ENCODE assay signal across 18 cellular contexts in the genomic region with DNA sequence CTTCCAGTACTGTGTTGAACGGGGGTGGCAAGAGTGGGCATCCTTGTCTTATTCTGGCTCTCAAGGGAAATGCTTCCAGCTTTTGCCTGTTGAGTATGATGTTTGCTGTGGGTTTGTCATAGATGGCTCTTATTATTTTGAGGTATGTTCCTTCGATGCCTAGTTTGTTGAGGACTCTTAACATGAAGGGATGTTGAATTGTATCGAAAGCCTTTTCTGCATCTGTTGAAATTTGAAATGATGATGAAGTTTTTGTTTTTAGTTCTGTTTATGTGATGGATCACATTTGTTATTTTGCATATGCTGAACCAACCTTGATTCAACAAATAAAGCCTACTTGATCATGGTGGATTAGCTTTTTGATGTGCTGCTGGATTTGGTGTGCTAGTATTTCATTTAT. TPM values are rescaled to one million over a fixed set of nuclear protein-coding genes. Genes with fewer than 3 reads are reported as not detected.
DNase-seq lines count a peak whose midpoint lies in the region; ATAC-seq and TF ChIP-seq lines count a peak whose summit lies in the region.
"Had no signal": no experiment of that assay in that cellular context is flagged by ENCODE, and none has a peak within 500 bp of the region (broad histone marks: within the 10 kb centered on the region; RNA-seq: fewer than 3 reads in every experiment).

No MANE protein-coding gene starts in this region.

- DNase-seq in MCF 10A (ENCODE audit: unreplicated experiment), result no peak
- DNase-seq in breast epithelium (ENCODE audit: low spot score in 2 of 2), result no peak
- DNase-seq in ascending aorta (ENCODE audit: low spot score in 2 of 2), result no peak
- DNase-seq in uterus, result no peak
- no peak for DNase-seq in ureter (ENCODE audit: low spot score)
- no peak for DNase-seq in ecto neural progenitor cell (ENCODE audit: low spot score)
- no peak for DNase-seq in PC-3
- DNase-seq: C1 segment of cervical spinal cord, DMS153, EL, Karpas-422, NCI-H1417, NCI-H1930, NCI-H2171, NCI-H446 treated with DMSO at 0.1 percent for 48 hours, NCI-H748 treated with DMSO at 0.1 percent for 48 hours had no signal

- no peaks in the 10 kb centered on the region for H3K36me3 ChIP-seq in breast epithelium
- peaks cover 13 to 18% of the 10 kb centered on the region in 2 donors for H3K36me3 ChIP-seq in ascending aorta
- H3K36me3 ChIP-seq in uterus, result no peaks in the 10 kb centered on the region
- peaks cover 64% of the 10 kb centered on the region for H3K36me3 ChIP-seq in PC-3 (ENCODE audit: low read depth, low read length)

- TF ChIP-seq POLR2A in breast epithelium (IDR thresholded peaks at IDR 0.05) (no peak), uterus (IDR thresholded peaks at IDR 0.05) (no peak)

- no peak overlapping the region for H3K4me2 ChIP-seq in PC-3 (ENCODE audit: low read length)

- no peak for ATAC-seq in PC-3
- ATAC-seq: Right ventricle myocardium inferior had no signal

- H3K9me3 ChIP-seq in breast epithelium (no peaks in the 10 kb centered on the region), ascending aorta (no peaks in the 10 kb centered on the region), uterus (no peaks in the 10 kb centered on the region), PC-3 (ENCODE audit: low read length) (no peaks in the 10 kb centered on the region)

- H3K27me3 ChIP-seq in breast epithelium, result no peaks in the 10 kb centered on the region
- H3K27me3 ChIP-seq in ascending aorta, result no peaks in the 10 kb centered on the region
- no peaks in the 10 kb centered on the region for H3K27me3 ChIP-seq in uterus
- no peaks in the 10 kb centered on the region for H3K27me3 ChIP-seq in PC-3 (ENCODE audit: low read length)

- H3K4me1 ChIP-seq in breast epithelium (no peaks in the 10 kb centered on the region), ascending aorta (peaks cover 13 to 18% of the 10 kb centered on the region in 2 donors), uterus (peaks cover 0 to 10% of the 10 kb centered on the region in 2 donors), PC-3 (ENCODE audit: insufficient read depth, low read length) (no peaks in the 10 kb centered on the region)

- BruUV-seq in MCF 10A (replicated peaks; lab: Mats Ljungman, UMichigan) (no TSS peak), PC-3 (replicated peaks; lab: Mats Ljungman, UMichigan) (no TSS peak)

- CTCF ChIA-PET in MCF 10A (lab: Yijun Ruan, JAX) (interaction anchor here (0.8 to 11.9 kb wide), 7 partner anchors 8 to 148 kb away, joined by 3 to 155 read pairs (median 5); no protein-coding TSS in a partner anchor), PC-3 (lab: Charles Lee) (no interaction called here)

- intact Hi-C loops in MCF 10A (cut with micrococcal nuclease), result no loop called here
- intact Hi-C loops in breast epithelium (cut with DNase I; ENCODE audit: low total_unique reads), result no loop called here
- intact Hi-C loops in ascending aorta (cut with DNase I), result no loop called here
- intact Hi-C loops in uterus (cut with DNase I; ENCODE audit: low total_unique reads), result no loop called here
- intact Hi-C loops in PC-3 (cut with micrococcal nuclease), result no loop called here

- H3F3A ChIP-seq in PC-3 (ENCODE audit: low read length, unreplicated experiment), result no peaks in the 10 kb centered on the region

- POLR2A ChIA-PET in MCF 10A (lab: Yijun Ruan, JAX), result interaction anchor here (0.6 to 0.8 kb wide), 2 partner anchors 62 to 145 kb away, joined by 3 read pairs; no protein-coding TSS in a partner anchor
- POLR2A ChIA-PET in PC-3 (lab: Charles Lee; ENCODE audit: unreplicated experiment), result no interaction called here

- no peaks in the 10 kb centered on the region for H3K27me3 Mint-ChIP-seq in MCF 10A (ENCODE audit: insufficient read depth, unreplicated experiment)
- no peaks in the 10 kb centered on the region for H3K27me3 Mint-ChIP-seq in nephron (ENCODE audit: low read depth)

- no peak overlapping the region for H3K9ac ChIP-seq in PC-3 (ENCODE audit: low read length)

- no peak overlapping the region for H2AFZ ChIP-seq in PC-3 (ENCODE audit: low read length)

- H3K4me3 ChIP-seq in breast epithelium (no peak overlapping the region), ascending aorta (no peak overlapping the region), uterus (no peak overlapping the region), PC-3 (ENCODE audit: low read length) (no peak overlapping the region)

- H3K9me3 Mint-ChIP-seq in MCF 10A (ENCODE audit: unreplicated experiment), result no peaks in the 10 kb centered on the region
- peaks cover 17% of the 10 kb centered on the region for H3K9me3 Mint-ChIP-seq in nephron

- H3K27ac ChIP-seq in breast epithelium, result no peak overlapping the region
- peak overlapping the region; percentile 20 to 50 for H3K27ac ChIP-seq in ascending aorta
- H3K27ac ChIP-seq in uterus, result peak overlapping the region; percentile 68 to 85
- no peak overlapping the region for H3K27ac ChIP-seq in PC-3 (ENCODE audit: low read length)

- H4K20me1 ChIP-seq in PC-3 (ENCODE audit: low read length), result peaks cover 3% of the 10 kb centered on the region; the same call in 1 of the 2 replicates

- H3K79me2 ChIP-seq in PC-3 (ENCODE audit: low read length), result peaks cover 50% of the 10 kb centered on the region

- H3K4me3 Mint-ChIP-seq in MCF 10A (ENCODE audit: unreplicated experiment) (no peak overlapping the region), nephron (no peak overlapping the region)

- H3K4me1 Mint-ChIP-seq in MCF 10A (ENCODE audit: insufficient read depth, unreplicated experiment) (no peaks in the 10 kb centered on the region), nephron (peaks cover 46% of the 10 kb centered on the region)

- TF ChIP-seq CTCF in MCF 10A (IDR thresholded peaks at IDR 0.05; ENCODE audit: unreplicated experiment) (no peak), breast epithelium (IDR thresholded peaks at IDR 0.05) (no peak), ascending aorta (IDR thresholded peaks at IDR 0.05) (no peak), nephron (IDR thresholded peaks at IDR 0.05; ENCODE audit: unreplicated experiment in 3 of 3) (no peak), uterus (IDR thresholded peaks at IDR 0.05) (no peak), PC-3 (conservative IDR thresholded peaks at IDR 0.05; ENCODE audit: low read depth, low read length) (no peak)

- peak overlapping the region; percentile 12 for H3K27ac Mint-ChIP-seq in MCF 10A (ENCODE audit: low read depth, unreplicated experiment)
- H3K27ac Mint-ChIP-seq in nephron, result peak overlapping the region; percentile 3 to 59 (median 44)

- H3K36me3 Mint-ChIP-seq in MCF 10A (ENCODE audit: insufficient read depth, unreplicated experiment) (peaks cover 71% of the 10 kb centered on the region), nephron (ENCODE audit: low read depth) (peaks cover 92% of the 10 kb centered on the region)

- H3K9me2 ChIP-seq in PC-3 (replicated peaks; ENCODE audit: low read length), result no peaks in the 10 kb centered on the region

RNA-seq across cellular contexts. Expression of a gene that starts 48.0 kb away (rescaled TPM):
- total RNA-seq in MCF 10A (2022), result 42.6 and 53.0 TPM in 2 replicates
- total RNA-seq in breast epithelium, result 10 to 100 TPM; 21.4 to 33.8 (median 31.3) TPM
- 16.4 TPM for total RNA-seq in ascending aorta
- total RNA-seq in uterus, result 10 to 100 TPM in 3 of 4 donors, 1 to 10 TPM in 1; 7.9 to 71.3 (median 26.1) TPM
- total RNA-seq in ureter, result 61.3 TPM
- 40.1 and 43.6 TPM in 2 replicates for total RNA-seq in PC-3 (2014; rRNA removed)

RNA-seq across cellular contexts. Expression of a gene that starts 48.3 kb away (rescaled TPM):
- total RNA-seq in MCF 10A (2022) (17.1 and 18.3 TPM in 2 replicates), breast epithelium (10 to 100 TPM; 10.2 to 20.2 (median 16.7) TPM), ascending aorta (18.0 TPM), uterus (10 to 100 TPM in 3 of 4 donors, 1 to 10 TPM in 1; 5.3 to 33.2 (median 24.4) TPM), ureter (29.5 TPM), PC-3 (2014; rRNA removed) (21.8 and 23.2 TPM in 2 replicates)

Comparison
In these comparisons a context has a peak if more than half of its experiments do, and no peak if none do; other contexts are left out.
1. H3K27ac ChIP-seq: peak in ascending aorta (2 of 2) and uterus (2 of 2); none in breast epithelium (0 of 2) and PC-3 (single experiment).